ENCODE assay signal across 22 cellular contexts in genomic region chr11:73358071-73358470, GRCh38. TPM values are rescaled to one million over a fixed set of nuclear protein-coding genes. Genes with fewer than 3 reads are reported as not detected.
"Had no signal": no experiment of that assay in that cellular context is flagged by ENCODE, and none has a peak within 500 bp of the region (broad histone marks: within the 10 kb centered on the region; RNA-seq: fewer than 3 reads in every experiment).

No MANE protein-coding gene starts in this region.

- H3K27ac ChIP-seq: brain microvascular endothelial cell, pancreas, stomach, upper lobe of right lung had no signal

- H3K27me3 ChIP-seq: brain microvascular endothelial cell, gastroesophageal sphincter, heart left ventricle, pancreas, stomach, upper lobe of right lung had no signal

- H3K27ac Mint-ChIP-seq: activated B cell treated with CpG ODN at 0.5 μM for 24 hours; activated CD4-positive, alpha-beta memory T cell treated with anti-CD3 and anti-CD28 coated beads, Interleukin-2, amount 10 ng/mL, durations not matched to agents 7 days and 5 days; activated CD8-positive, alpha-beta memory T cell treated with anti-CD3 and anti-CD28 coated beads, Interleukin-2, amount 10 ng/mL, durations not matched to agents 7 days and 5 days; activated naive CD8-positive, alpha-beta T cell treated with anti-CD3 and anti-CD28 coated beads, Interleukin-2, amount 10 ng/mL, durations not matched to agents 7 days and 5 days; endodermal cell had no signal

- H3K4me3 Mint-ChIP-seq: activated B cell treated with CpG ODN at 0.5 μM for 24 hours; activated CD4-positive, alpha-beta memory T cell treated with anti-CD3 and anti-CD28 coated beads, Interleukin-2, amount 10 ng/mL, durations not matched to agents 7 days and 5 days; activated CD8-positive, alpha-beta memory T cell treated with anti-CD3 and anti-CD28 coated beads, Interleukin-2, amount 10 ng/mL, durations not matched to agents 7 days and 5 days; activated naive CD8-positive, alpha-beta T cell treated with anti-CD3 and anti-CD28 coated beads, Interleukin-2, amount 10 ng/mL, durations not matched to agents 7 days and 5 days; endodermal cell had no signal

- H3K4me2 ChIP-seq: smooth muscle cell had no signal

- H3K27me3 Mint-ChIP-seq: activated B cell treated with CpG ODN at 0.5 μM for 24 hours; activated CD4-positive, alpha-beta memory T cell treated with anti-CD3 and anti-CD28 coated beads, Interleukin-2, amount 10 ng/mL, durations not matched to agents 7 days and 5 days; activated CD8-positive, alpha-beta memory T cell treated with anti-CD3 and anti-CD28 coated beads, Interleukin-2, amount 10 ng/mL, durations not matched to agents 7 days and 5 days; activated naive CD8-positive, alpha-beta T cell treated with anti-CD3 and anti-CD28 coated beads, Interleukin-2, amount 10 ng/mL, durations not matched to agents 7 days and 5 days had no signal

- ATAC-seq: activated CD8-positive, alpha-beta memory T cell treated with anti-CD3 and anti-CD28 coated beads, Interleukin-2, amount 10 ng/mL, durations not matched to agents 7 days and 5 days; gastroesophageal sphincter; heart left ventricle; pancreas; sciatic nerve; upper lobe of right lung had no signal

- H3K9me3 ChIP-seq: gastroesophageal sphincter, heart left ventricle, left ventricle myocardium inferior, pancreas, stomach, upper lobe of right lung had no signal

- H3K4me1 ChIP-seq: pancreas, upper lobe of right lung had no signal

- H3K4me1 Mint-ChIP-seq: activated B cell treated with CpG ODN at 0.5 μM for 24 hours, endodermal cell had no signal

- DNase-seq: activated B cell treated with CpG ODN at 0.5 μM for 24 hours; activated CD4-positive, alpha-beta memory T cell treated with anti-CD3 and anti-CD28 coated beads, Interleukin-2, amount 10 ng/mL, durations not matched to agents 7 days and 5 days; activated CD4-positive, alpha-beta T cell treated with anti-CD3 and anti-CD28 coated beads for 4 hours; activated CD8-positive, alpha-beta memory T cell treated with anti-CD3 and anti-CD28 coated beads, Interleukin-2, amount 10 ng/mL, durations not matched to agents 7 days and 5 days; activated naive CD4-positive, alpha-beta T cell; activated naive CD8-positive, alpha-beta T cell treated with anti-CD3 and anti-CD28 coated beads, Interleukin-2, amount 10 ng/mL, durations not matched to agents 7 days and 5 days; brain microvascular endothelial cell; central memory CD4-positive, alpha-beta T cell; endodermal cell; heart left ventricle; kidney glomerular epithelial cell; left ventricle myocardium inferior; pancreas; stimulated activated CD4-positive, alpha-beta T cell treated with anti-CD3 and anti-CD28 coated beads, Interleukin-4, amount 100 ng/mL, for 1 hour; stomach; T-helper 1 cell; T-helper 9 cell; upper lobe of right lung had no signal

- H3K36me3 Mint-ChIP-seq: activated CD8-positive, alpha-beta memory T cell treated with anti-CD3 and anti-CD28 coated beads, Interleukin-2, amount 10 ng/mL, durations not matched to agents 7 days and 5 days; activated naive CD8-positive, alpha-beta T cell treated with anti-CD3 and anti-CD28 coated beads, Interleukin-2, amount 10 ng/mL, durations not matched to agents 7 days and 5 days had no signal

- H3K9me3 Mint-ChIP-seq: activated B cell treated with CpG ODN at 0.5 μM for 24 hours; activated CD4-positive, alpha-beta memory T cell treated with anti-CD3 and anti-CD28 coated beads, Interleukin-2, amount 10 ng/mL, durations not matched to agents 7 days and 5 days; activated naive CD8-positive, alpha-beta T cell treated with anti-CD3 and anti-CD28 coated beads, Interleukin-2, amount 10 ng/mL, durations not matched to agents 7 days and 5 days; endodermal cell had no signal

- H3K4me3 ChIP-seq: gastroesophageal sphincter, heart left ventricle, left ventricle myocardium inferior, pancreas, smooth muscle cell, stomach, upper lobe of right lung had no signal

- FAIRE-seq: colon, pancreas had no signal

RNA-seq across cellular contexts. Expression of gene ARHGEF17, which starts 50.0 kb away (rescaled TPM):
- total RNA-seq: activated CD8-positive, alpha-beta memory T cell treated with anti-CD3 and anti-CD28 coated beads, Interleukin-2, amount 10 ng/mL, durations not matched to agents 7 days and 5 days; activated naive CD8-positive, alpha-beta T cell treated with anti-CD3 and anti-CD28 coated beads, Interleukin-2, amount 10 ng/mL, durations not matched to agents 7 days and 5 days had no signal
